In the genomic region with DNA sequence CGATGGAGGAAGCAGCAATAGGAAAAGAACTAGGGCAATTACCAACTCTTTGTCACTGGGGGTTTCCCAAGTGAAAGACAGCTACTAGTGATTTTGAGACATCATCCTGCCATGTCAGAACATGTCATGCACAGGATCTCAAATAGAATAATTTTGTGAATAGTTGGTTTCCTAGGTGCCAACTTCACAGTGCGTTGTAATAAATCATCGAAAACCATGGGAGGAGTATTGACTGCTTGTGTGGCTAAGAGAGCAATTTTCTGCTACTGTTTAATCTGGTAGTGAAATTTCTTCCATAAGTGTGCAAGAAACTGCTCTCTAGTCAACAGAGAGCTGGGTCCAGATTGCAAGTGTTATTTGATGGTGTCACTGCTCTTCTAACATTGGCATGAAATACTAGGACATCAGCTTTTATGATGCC, we compare ENCODE assay signal across 24 cellular contexts.
A peak's percentile ranks its signal among the peaks of the same experiment; 100 is the strongest.
DNase-seq lines count a peak whose midpoint lies in the region; ATAC-seq lines count a peak whose summit lies in the region.
"Had no signal": no experiment of that assay in that cellular context is flagged by ENCODE, and none has a peak within 500 bp of the region (broad histone marks: within the 10 kb centered on the region; RNA-seq: fewer than 3 reads in every experiment).

No MANE protein-coding gene starts in this region.

- H3K4me3 Mint-ChIP-seq in activated CD4-positive, alpha-beta T cell treated with anti-CD3 and anti-CD28 coated beads for 36 hours: no peak overlapping the region
- H3K4me3 Mint-ChIP-seq: activated naive CD8-positive, alpha-beta T cell treated with anti-CD3 and anti-CD28 coated beads, Interleukin-2, amount 10 ng/mL, durations not matched to agents 7 days and 5 days; T-helper 1 cell treated with Interleukin-12 subunit alpha and Interleukin-12 subunit beta and Interleukin-4 antibody, amounts not matched to agents 30 μg/mL and 1 μg/mL, for 36 hours had no signal

- peak; percentile 64 for ATAC-seq in activated CD4-positive, alpha-beta T cell treated with anti-CD3 and anti-CD28 coated beads for 36 hours
- ATAC-seq in GM18520 (IDR thresholded peaks at IDR 0.05; ENCODE audit: unreplicated experiment): peak; percentile 52
- ATAC-seq in GM19324 (IDR thresholded peaks at IDR 0.05; ENCODE audit: low FRiP score, unreplicated experiment): no peak
- no peak for ATAC-seq in aorta (ENCODE audit: low FRiP score)

- POLR2A ChIA-PET in activated CD4-positive, alpha-beta T cell treated with anti-CD3 and anti-CD28 coated beads for 36 hours (lab: Charles Lee): no interaction called here

- H3K9me3 ChIP-seq in SK-N-MC (ENCODE audit: low read depth, low read length) (no peaks in the 10 kb centered on the region), aorta (ENCODE audit: control insufficient read depth, low read length) (no peaks in the 10 kb centered on the region)
- H3K9me3 ChIP-seq: BLaER1, vagina had no signal

- H3K27ac Mint-ChIP-seq in activated CD4-positive, alpha-beta T cell treated with anti-CD3 and anti-CD28 coated beads for 36 hours: no peak overlapping the region
- H3K27ac Mint-ChIP-seq: activated naive CD8-positive, alpha-beta T cell treated with anti-CD3 and anti-CD28 coated beads, Interleukin-2, amount 10 ng/mL, durations not matched to agents 7 days and 5 days; T-helper 1 cell treated with Interleukin-12 subunit alpha and Interleukin-12 subunit beta and Interleukin-4 antibody, amounts not matched to agents 30 μg/mL and 1 μg/mL, for 36 hours had no signal

- CTCF ChIA-PET in activated CD4-positive, alpha-beta T cell treated with anti-CD3 and anti-CD28 coated beads for 36 hours (lab: Charles Lee): interaction anchor here (1.8 kb wide), 1 partner anchor 14 kb away, joined by 4 read pairs; no protein-coding TSS in a partner anchor

- WGBS in aorta, 2 donors: 94 to 96% methylated on average over 3 of the region's 3 CpGs

- H3K27ac ChIP-seq in SK-N-MC (peak overlapping the region; percentile 100), aorta (ENCODE audit: low read depth in 1 of 2, low read length in 2 of 2) (no peak overlapping the region)
- H3K27ac ChIP-seq: BLaER1, vagina had no signal

- peaks cover 0 to 6% of the 10 kb centered on the region in 2 donors for H3K4me1 ChIP-seq in aorta (ENCODE audit: control insufficient read depth in 1 of 2, insufficient read depth in 2 of 2, low read length in 2 of 2)

- no peak for DNase-seq in activated CD4-positive, alpha-beta T cell treated with anti-CD3 and anti-CD28 coated beads for 36 hours
- DNase-seq in activated CD4-positive, alpha-beta T cell treated with anti-CD3 and anti-CD28 coated beads for 48 hours: no peak
- DNase-seq in SK-N-MC (ENCODE audit: low read depth, low spot score) (peak; percentile 22), kidney tubule cell (ENCODE audit: low spot score) (peak; percentile 11), aorta (no peak)
- DNase-seq in stimulated activated CD4-positive, alpha-beta T cell treated with anti-CD3 and anti-CD28 coated beads, Interleukin-4, amount 100 ng/mL, for 1 hour: no peak
- DNase-seq: ACHN; activated CD4-positive, alpha-beta T cell treated with anti-CD3 and anti-CD28 coated beads for 4 hours; activated naive CD8-positive, alpha-beta T cell treated with anti-CD3 and anti-CD28 coated beads, Interleukin-2, amount 10 ng/mL, durations not matched to agents 7 days and 5 days; DMS79; head of caudate nucleus; Kasumi-1; kidney glomerular epithelial cell; NCI-H1694 treated with DMSO at 0.1 percent for 48 hours; NCI-H748 treated with DMSO at 0.1 percent for 48 hours; PC-9; SHP77 treated with DMSO at 0.1 percent for 48 hours; stimulated activated CD4-positive, alpha-beta T cell treated with anti-CD3 and anti-CD28 coated beads, Interleukin-1b, Interleukin-23, amount 100 ng/mL, for 48 hours had no signal

- H3K4me3 ChIP-seq in SK-N-MC (no peak overlapping the region), aorta (ENCODE audit: low read length in 2 of 2) (no peak overlapping the region)
- H3K4me3 ChIP-seq: BLaER1, lung, PC-9, vagina had no signal

- peaks cover 10% of the 10 kb centered on the region for H3K4me1 Mint-ChIP-seq in activated CD4-positive, alpha-beta T cell treated with anti-CD3 and anti-CD28 coated beads for 36 hours

- no peaks in the 10 kb centered on the region for H3K36me3 ChIP-seq in SK-N-MC (ENCODE audit: insufficient read depth, low read length)
- H3K36me3 ChIP-seq in aorta (ENCODE audit: control insufficient read depth in 1 of 2, insufficient read depth in 2 of 2, low read length in 1 of 2): no peaks in the 10 kb centered on the region
- H3K36me3 ChIP-seq: BLaER1, vagina had no signal

- H3K36me3 Mint-ChIP-seq in activated CD4-positive, alpha-beta T cell treated with anti-CD3 and anti-CD28 coated beads for 36 hours (ENCODE audit: low read depth): no peaks in the 10 kb centered on the region

- intact Hi-C loops in activated CD4-positive, alpha-beta T cell treated with anti-CD3 and anti-CD28 coated beads for 36 hours (cut with DNase I, micrococcal nuclease): no loop called here
- intact Hi-C loops in aorta (cut with DNase I): no loop called here

- H3K27me3 ChIP-seq in aorta (ENCODE audit: control insufficient read depth in 1 of 2, insufficient read depth in 2 of 2, low read length in 1 of 2): no peaks in the 10 kb centered on the region
- H3K27me3 ChIP-seq: BLaER1, vagina had no signal

- no peaks in the 10 kb centered on the region for H3K9me3 Mint-ChIP-seq in activated CD4-positive, alpha-beta T cell treated with anti-CD3 and anti-CD28 coated beads for 36 hours (ENCODE audit: low read depth)

- peak overlapping the region; percentile 73 for H3K9ac ChIP-seq in SK-N-MC (ENCODE audit: insufficient read length)
- H3K9ac ChIP-seq: BLaER1 had no signal

- peaks cover 6% of the 10 kb centered on the region for H3K27me3 Mint-ChIP-seq in activated CD4-positive, alpha-beta T cell treated with anti-CD3 and anti-CD28 coated beads for 36 hours

Comparison
In these comparisons a context has a peak if more than half of its experiments do, and no peak if none do; other contexts are left out.
1. ATAC-seq: peak in activated CD4-positive, alpha-beta T cell treated with anti-CD3 and anti-CD28 coated beads for 36 hours (single experiment) and GM18520 (single experiment); none in GM19324 (single experiment) and aorta (single experiment).
2. DNase-seq: peak in SK-N-MC (single experiment) and kidney tubule cell (single experiment); none in activated CD4-positive, alpha-beta T cell treated with anti-CD3 and anti-CD28 coated beads for 36 hours (single experiment), activated CD4-positive, alpha-beta T cell treated with anti-CD3 and anti-CD28 coated beads for 48 hours (single experiment), aorta (0 of 2) and stimulated activated CD4-positive, alpha-beta T cell treated with anti-CD3 and anti-CD28 coated beads, Interleukin-4, amount 100 ng/mL, for 1 hour (single experiment).